ENCODE assay signal across 1 cellular context in genomic region chr9:37800631-37801286, GRCh38.
TF ChIP-seq lines count a peak whose summit lies in the region.

DCAF10 (plus strand) TSS chr9:37800797; CDS start chr9:37800867, 70 bp downstream.

TF ChIP-seq in K562, 482 proteins besides CTCF, POLR2A, EP300 and RAD21 (continued from another document and continues in another):
- TF ChIP-seq HMGXB4 (CRISPR knock-in tag; IDR thresholded peaks at IDR 0.05): peak; percentile 52; the same call in 1 of the 2 replicates
- no peak for TF ChIP-seq HNRNPH1 (optimal IDR thresholded peaks at IDR 0.05; ENCODE audit: low read depth, low read length)
- peak; percentile 66; the same call in 1 of the 2 replicates for TF ChIP-seq ZNF431 (CRISPR knock-in tag; IDR thresholded peaks at IDR 0.05)
- no peak for TF ChIP-seq CREB3 (tag; conservative IDR thresholded peaks at IDR 0.05; ENCODE audit: low read depth)
- TF ChIP-seq ZNF133 (CRISPR knock-in tag; IDR thresholded peaks at IDR 0.05): no peak
- TF ChIP-seq ARHGAP35 (IDR thresholded peaks at IDR 0.05; ENCODE audit: partially characterized antibody): no peak
- TF ChIP-seq SAP30 (IDR thresholded peaks at IDR 0.05; ENCODE audit: borderline replicate concordance, insufficient read depth, low read depth, low read length, poor library complexity, severe bottlenecking): no peak
- peak; percentile 67; the same call in 1 of the 2 replicates for TF ChIP-seq BCOR (IDR thresholded peaks at IDR 0.05)
- TF ChIP-seq, protein P1, sequence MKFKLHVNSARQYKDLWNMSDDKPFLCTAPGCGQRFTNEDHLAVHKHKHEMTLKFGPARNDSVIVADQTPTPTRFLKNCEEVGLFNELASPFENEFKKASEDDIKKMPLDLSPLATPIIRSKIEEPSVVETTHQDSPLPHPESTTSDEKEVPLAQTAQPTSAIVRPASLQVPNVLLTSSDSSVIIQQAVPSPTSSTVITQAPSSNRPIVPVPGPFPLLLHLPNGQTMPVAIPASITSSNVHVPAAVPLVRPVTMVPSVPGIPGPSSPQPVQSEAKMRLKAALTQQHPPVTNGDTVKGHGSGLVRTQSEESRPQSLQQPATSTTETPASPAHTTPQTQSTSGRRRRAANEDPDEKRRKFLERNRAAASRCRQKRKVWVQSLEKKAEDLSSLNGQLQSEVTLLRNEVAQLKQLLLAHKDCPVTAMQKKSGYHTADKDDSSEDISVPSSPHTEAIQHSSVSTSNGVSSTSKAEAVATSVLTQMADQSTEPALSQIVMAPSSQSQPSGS (CRISPR knock-in tag; IDR thresholded peaks at IDR 0.05): 0 out of 2 replicates have a peak, but pooled peaks have one; percentile 53
- no peak for TF ChIP-seq ZNF695 (CRISPR knock-in tag; IDR thresholded peaks at IDR 0.05)
- TF ChIP-seq, protein P2, sequence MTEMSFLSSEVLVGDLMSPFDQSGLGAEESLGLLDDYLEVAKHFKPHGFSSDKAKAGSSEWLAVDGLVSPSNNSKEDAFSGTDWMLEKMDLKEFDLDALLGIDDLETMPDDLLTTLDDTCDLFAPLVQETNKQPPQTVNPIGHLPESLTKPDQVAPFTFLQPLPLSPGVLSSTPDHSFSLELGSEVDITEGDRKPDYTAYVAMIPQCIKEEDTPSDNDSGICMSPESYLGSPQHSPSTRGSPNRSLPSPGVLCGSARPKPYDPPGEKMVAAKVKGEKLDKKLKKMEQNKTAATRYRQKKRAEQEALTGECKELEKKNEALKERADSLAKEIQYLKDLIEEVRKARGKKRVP (CRISPR knock-in tag; IDR thresholded peaks at IDR 0.05): no peak
- TF ChIP-seq BMI1 (IDR thresholded peaks at IDR 0.05; ENCODE audit: low read length): no peak
- TF ChIP-seq PHF21A (IDR thresholded peaks at IDR 0.05; ENCODE audit: borderline replicate concordance, low read depth): peak; percentile 91; the same call in 1 of the 2 replicates
- TF ChIP-seq ZNF449 (CRISPR knock-in tag; IDR thresholded peaks at IDR 0.05): no peak
- TF ChIP-seq, protein P3, sequence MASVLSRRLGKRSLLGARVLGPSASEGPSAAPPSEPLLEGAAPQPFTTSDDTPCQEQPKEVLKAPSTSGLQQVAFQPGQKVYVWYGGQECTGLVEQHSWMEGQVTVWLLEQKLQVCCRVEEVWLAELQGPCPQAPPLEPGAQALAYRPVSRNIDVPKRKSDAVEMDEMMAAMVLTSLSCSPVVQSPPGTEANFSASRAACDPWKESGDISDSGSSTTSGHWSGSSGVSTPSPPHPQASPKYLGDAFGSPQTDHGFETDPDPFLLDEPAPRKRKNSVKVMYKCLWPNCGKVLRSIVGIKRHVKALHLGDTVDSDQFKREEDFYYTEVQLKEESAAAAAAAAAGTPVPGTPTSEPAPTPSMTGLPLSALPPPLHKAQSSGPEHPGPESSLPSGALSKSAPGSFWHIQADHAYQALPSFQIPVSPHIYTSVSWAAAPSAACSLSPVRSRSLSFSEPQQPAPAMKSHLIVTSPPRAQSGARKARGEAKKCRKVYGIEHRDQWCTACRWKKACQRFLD (CRISPR knock-in tag; IDR thresholded peaks at IDR 0.05): no peak; the same call in 1 of the 2 replicates
- TF ChIP-seq MBD1 (CRISPR knock-in tag; IDR thresholded peaks at IDR 0.05): no peak
- TF ChIP-seq ZZZ3 (IDR thresholded peaks at IDR 0.05): no peak
- peak; percentile 62; the same call in 1 of the 2 replicates for TF ChIP-seq ARID3A (IDR thresholded peaks at IDR 0.05; ENCODE audit: borderline replicate concordance, low read depth, low read length)
- peak; percentile 71; the same call in 1 of the 2 replicates for TF ChIP-seq BHLHE40 (IDR thresholded peaks at IDR 0.05; ENCODE audit: low read length)
- peak; percentile 93 for TF ChIP-seq ZFX (CRISPR knock-in tag; IDR thresholded peaks at IDR 0.05)
- TF ChIP-seq ZNF197 (CRISPR knock-in tag; IDR thresholded peaks at IDR 0.05; ENCODE audit: low read depth): no peak; the same call in 1 of the 2 replicates
- TF ChIP-seq, protein P4, sequence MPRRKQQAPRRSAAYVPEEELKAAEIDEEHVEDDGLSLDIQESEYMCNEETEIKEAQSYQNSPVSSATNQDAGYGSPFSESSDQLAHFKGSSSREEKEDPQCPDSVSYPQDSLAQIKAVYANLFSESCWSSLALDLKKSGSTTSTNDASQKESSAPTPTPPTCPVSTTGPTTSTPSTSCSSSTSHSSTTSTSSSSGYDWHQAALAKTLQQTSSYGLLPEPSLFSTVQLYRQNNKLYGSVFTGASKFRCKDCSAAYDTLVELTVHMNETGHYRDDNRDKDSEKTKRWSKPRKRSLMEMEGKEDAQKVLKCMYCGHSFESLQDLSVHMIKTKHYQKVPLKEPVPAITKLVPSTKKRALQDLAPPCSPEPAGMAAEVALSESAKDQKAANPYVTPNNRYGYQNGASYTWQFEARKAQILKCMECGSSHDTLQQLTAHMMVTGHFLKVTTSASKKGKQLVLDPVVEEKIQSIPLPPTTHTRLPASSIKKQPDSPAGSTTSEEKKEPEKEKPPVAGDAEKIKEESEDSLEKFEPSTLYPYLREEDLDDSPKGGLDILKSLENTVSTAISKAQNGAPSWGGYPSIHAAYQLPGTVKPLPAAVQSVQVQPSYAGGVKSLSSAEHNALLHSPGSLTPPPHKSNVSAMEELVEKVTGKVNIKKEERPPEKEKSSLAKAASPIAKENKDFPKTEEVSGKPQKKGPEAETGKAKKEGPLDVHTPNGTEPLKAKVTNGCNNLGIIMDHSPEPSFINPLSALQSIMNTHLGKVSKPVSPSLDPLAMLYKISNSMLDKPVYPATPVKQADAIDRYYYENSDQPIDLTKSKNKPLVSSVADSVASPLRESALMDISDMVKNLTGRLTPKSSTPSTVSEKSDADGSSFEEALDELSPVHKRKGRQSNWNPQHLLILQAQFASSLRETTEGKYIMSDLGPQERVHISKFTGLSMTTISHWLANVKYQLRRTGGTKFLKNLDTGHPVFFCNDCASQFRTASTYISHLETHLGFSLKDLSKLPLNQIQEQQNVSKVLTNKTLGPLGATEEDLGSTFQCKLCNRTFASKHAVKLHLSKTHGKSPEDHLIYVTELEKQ (CRISPR knock-in tag; IDR thresholded peaks at IDR 0.05): 0 out of 2 replicates have a peak, but pooled peaks have one; percentile 29
- no peak for TF ChIP-seq ZNF3 (CRISPR knock-in tag; IDR thresholded peaks at IDR 0.05)
- TF ChIP-seq CCAR2 (IDR thresholded peaks at IDR 0.05; ENCODE audit: low read depth, low read length): no peak
- TF ChIP-seq, protein P5, sequence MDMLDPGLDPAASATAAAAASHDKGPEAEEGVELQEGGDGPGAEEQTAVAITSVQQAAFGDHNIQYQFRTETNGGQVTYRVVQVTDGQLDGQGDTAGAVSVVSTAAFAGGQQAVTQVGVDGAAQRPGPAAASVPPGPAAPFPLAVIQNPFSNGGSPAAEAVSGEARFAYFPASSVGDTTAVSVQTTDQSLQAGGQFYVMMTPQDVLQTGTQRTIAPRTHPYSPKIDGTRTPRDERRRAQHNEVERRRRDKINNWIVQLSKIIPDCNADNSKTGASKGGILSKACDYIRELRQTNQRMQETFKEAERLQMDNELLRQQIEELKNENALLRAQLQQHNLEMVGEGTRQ (CRISPR knock-in tag; IDR thresholded peaks at IDR 0.05): 0 out of 2 replicates have a peak, but pooled peaks have one; percentile 15
- no peak for TF ChIP-seq ZBTB5 (IDR thresholded peaks at IDR 0.05)
- no peak for TF ChIP-seq SRSF1 (IDR thresholded peaks at IDR 0.05; ENCODE audit: low read depth, low read length)
- no peak; the same call in 1 of the 2 replicates for TF ChIP-seq MTA2 (IDR thresholded peaks at IDR 0.05; ENCODE audit: low read depth)
- TF ChIP-seq, protein P6, sequence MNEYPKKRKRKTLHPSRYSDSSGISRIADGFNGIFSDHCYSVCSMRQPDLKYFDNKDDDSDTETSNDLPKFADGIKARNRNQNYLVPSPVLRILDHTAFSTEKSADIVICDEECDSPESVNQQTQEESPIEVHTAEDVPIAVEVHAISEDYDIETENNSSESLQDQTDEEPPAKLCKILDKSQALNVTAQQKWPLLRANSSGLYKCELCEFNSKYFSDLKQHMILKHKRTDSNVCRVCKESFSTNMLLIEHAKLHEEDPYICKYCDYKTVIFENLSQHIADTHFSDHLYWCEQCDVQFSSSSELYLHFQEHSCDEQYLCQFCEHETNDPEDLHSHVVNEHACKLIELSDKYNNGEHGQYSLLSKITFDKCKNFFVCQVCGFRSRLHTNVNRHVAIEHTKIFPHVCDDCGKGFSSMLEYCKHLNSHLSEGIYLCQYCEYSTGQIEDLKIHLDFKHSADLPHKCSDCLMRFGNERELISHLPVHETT (CRISPR knock-in tag; conservative IDR thresholded peaks at IDR 0.05 in 1 of 2, IDR thresholded peaks at IDR 0.05 in 1 of 2): peak; percentile 50 to 93; a peak in 2 of 4 replicates
- TF ChIP-seq MYNN (IDR thresholded peaks at IDR 0.05): peak; percentile 95
- TF ChIP-seq MYNN (CRISPR knock-in tag; IDR thresholded peaks at IDR 0.05): no peak
- TF ChIP-seq STAT5A (IDR thresholded peaks at IDR 0.05; ENCODE audit: borderline replicate concordance, low read length): no peak
- TF ChIP-seq, protein P7, sequence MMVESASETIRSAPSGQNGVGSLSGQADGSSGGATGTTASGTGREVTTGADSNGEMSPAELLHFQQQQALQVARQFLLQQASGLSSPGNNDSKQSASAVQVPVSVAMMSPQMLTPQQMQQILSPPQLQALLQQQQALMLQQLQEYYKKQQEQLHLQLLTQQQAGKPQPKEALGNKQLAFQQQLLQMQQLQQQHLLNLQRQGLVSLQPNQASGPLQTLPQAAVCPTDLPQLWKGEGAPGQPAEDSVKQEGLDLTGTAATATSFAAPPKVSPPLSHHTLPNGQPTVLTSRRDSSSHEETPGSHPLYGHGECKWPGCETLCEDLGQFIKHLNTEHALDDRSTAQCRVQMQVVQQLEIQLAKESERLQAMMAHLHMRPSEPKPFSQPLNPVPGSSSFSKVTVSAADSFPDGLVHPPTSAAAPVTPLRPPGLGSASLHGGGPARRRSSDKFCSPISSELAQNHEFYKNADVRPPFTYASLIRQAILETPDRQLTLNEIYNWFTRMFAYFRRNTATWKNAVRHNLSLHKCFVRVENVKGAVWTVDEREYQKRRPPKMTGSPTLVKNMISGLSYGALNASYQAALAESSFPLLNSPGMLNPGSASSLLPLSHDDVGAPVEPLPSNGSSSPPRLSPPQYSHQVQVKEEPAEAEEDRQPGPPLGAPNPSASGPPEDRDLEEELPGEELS (CRISPR knock-in tag; IDR thresholded peaks at IDR 0.05; ENCODE audit: borderline replicate concordance): peak; percentile 26; the same call in 1 of the 2 replicates
